24 cellular contexts compared by ENCODE assay signal in genomic region chr3:98962951-98963350, GRCh38.
A peak's percentile ranks its signal among the peaks of the same experiment; 100 is the strongest.
DNase-seq lines count a peak whose midpoint lies in the region; ATAC-seq and TF ChIP-seq lines count a peak whose summit lies in the region.
"Had no signal": no experiment of that assay in that cellular context is flagged by ENCODE, and none has a peak within 500 bp of the region (broad histone marks: within the 10 kb centered on the region; RNA-seq: fewer than 3 reads in every experiment).

No MANE protein-coding gene starts in this region.

- no peaks in the 10 kb centered on the region for H3K27me3 Mint-ChIP-seq in stimulated activated memory B cell treated with anti-CD40 and anti-IgM and Interleukin-4, amounts not matched to agents 10 μg/mL and 1 μg/mL and 100 μg/mL, for 72 hours
- H3K27me3 Mint-ChIP-seq in effector memory CD8-positive, alpha-beta T cell = no peaks in the 10 kb centered on the region
- H3K27me3 Mint-ChIP-seq: B cell; CD8-positive, alpha-beta memory T cell; type B pancreatic cell had no signal

- no peaks in the 10 kb centered on the region for H3K9me3 Mint-ChIP-seq in stimulated activated memory B cell treated with anti-CD40 and anti-IgM and Interleukin-4, amounts not matched to agents 10 μg/mL and 1 μg/mL and 100 μg/mL, for 72 hours
- peaks cover 0 to 10% of the 10 kb centered on the region in 2 donors for H3K9me3 Mint-ChIP-seq in effector memory CD8-positive, alpha-beta T cell
- H3K9me3 Mint-ChIP-seq: activated T-cell treated with anti-CD3 and anti-CD28 coated beads, Interleukin-2, amount 50 U/mL, for 24 hours; brain; CD8-positive, alpha-beta memory T cell; type B pancreatic cell had no signal

- no peaks in the 10 kb centered on the region for H3K9me2 ChIP-seq in SK-N-SH

- no peaks in the 10 kb centered on the region for H3K36me3 ChIP-seq in SK-N-SH (replicated peaks in 1 of 2; ENCODE audit: control insufficient read depth in 1 of 2, insufficient read depth in 2 of 2, low read length in 1 of 2)
- H3K36me3 ChIP-seq: lower lobe of right lung had no signal

- H3K27ac Mint-ChIP-seq in stimulated activated memory B cell treated with anti-CD40 and anti-IgM and Interleukin-4, amounts not matched to agents 10 μg/mL and 1 μg/mL and 100 μg/mL, for 72 hours = no peak overlapping the region
- H3K27ac Mint-ChIP-seq in effector memory CD8-positive, alpha-beta T cell = no peak overlapping the region
- H3K27ac Mint-ChIP-seq: activated T-cell treated with anti-CD3 and anti-CD28 coated beads, Interleukin-2, amount 50 U/mL, for 24 hours; B cell; brain; CD8-positive, alpha-beta memory T cell; type B pancreatic cell had no signal

- no peak; a peak in 1 of 4 replicates for TF ChIP-seq EP300 in SK-N-SH (IDR thresholded peaks at IDR 0.05; ENCODE audit: borderline replicate concordance in 1 of 2, low read depth in 1 of 2, low read length in 1 of 2)

- peaks cover 65% of the 10 kb centered on the region for H3F3A ChIP-seq in SK-N-SH (replicated peaks; ENCODE audit: insufficient read depth)

- H3K36me3 Mint-ChIP-seq in stimulated activated memory B cell treated with anti-CD40 and anti-IgM and Interleukin-4, amounts not matched to agents 10 μg/mL and 1 μg/mL and 100 μg/mL, for 72 hours = no peaks in the 10 kb centered on the region
- H3K36me3 Mint-ChIP-seq in effector memory CD8-positive, alpha-beta T cell (ENCODE audit: insufficient read depth) = no peaks in the 10 kb centered on the region
- H3K36me3 Mint-ChIP-seq: brain; CD8-positive, alpha-beta memory T cell; type B pancreatic cell had no signal

- H2AFZ ChIP-seq in SK-N-SH (ENCODE audit: low read depth) = no peak overlapping the region

- DNase-seq in HK-2 (ENCODE audit: unreplicated experiment) (peak; percentile 55), SK-N-SH (no peak), fibroblast of mammary gland (ENCODE audit: low read depth) (peak; percentile 73), LoVo (ENCODE audit: low spot score) (no peak)
- no peak for DNase-seq in effector memory CD8-positive, alpha-beta T cell
- DNase-seq: activated CD4-positive, alpha-beta T cell treated with anti-CD3 and anti-CD28 coated beads for 4 hours; activated CD8-positive, alpha-beta memory T cell treated with anti-CD3 and anti-CD28 coated beads for 24 hours; activated T-cell treated with anti-CD3 and anti-CD28 coated beads, Interleukin-2, amount 50 U/mL, for 24 hours; CD8-positive, alpha-beta memory T cell; effector memory CD4-positive, alpha-beta T cell; glutamatergic neuron; lower lobe of right lung; NCI-H1436 treated with DMSO at 0.1 percent for 48 hours; NCI-H510A; posterior cingulate gyrus had no signal

- H3K4me1 ChIP-seq in SK-N-SH (ENCODE audit: control insufficient read depth in 1 of 2, insufficient read depth in 2 of 2, low read depth in 1 of 2, low read length in 1 of 2) = peaks cover 25 to 39% of the 10 kb centered on the region in 2 experiments
- H3K4me1 ChIP-seq: lower lobe of right lung had no signal

- POLR2A ChIA-PET in SK-N-SH (lab: Yijun Ruan, JAX) = no interaction called here

- H3K27me3 ChIP-seq in SK-N-SH (ENCODE audit: insufficient read depth) = no peaks in the 10 kb centered on the region

- peak overlapping the region; percentile 87 for H3K9ac ChIP-seq in SK-N-SH

- peak; percentile 21 for ATAC-seq in stimulated activated memory B cell treated with anti-CD40 and anti-IgM and Interleukin-4, amounts not matched to agents 10 μg/mL and 1 μg/mL and 100 μg/mL, for 72 hours
- ATAC-seq in HG02798 (IDR thresholded peaks at IDR 0.05; ENCODE audit: poor library complexity, unreplicated experiment) = no peak
- no peak for ATAC-seq in effector memory CD8-positive, alpha-beta T cell (replicated peaks)
- ATAC-seq: GM12878, K562, lower lobe of right lung, sciatic nerve had no signal

- no peaks in the 10 kb centered on the region for H3K9me3 ChIP-seq in SK-N-SH
- H3K9me3 ChIP-seq: lower lobe of right lung had no signal

- peak overlapping the region in 1 of 2 experiments; percentile 100; a peak in 3 of 4 replicates for H3K27ac ChIP-seq in SK-N-SH (ENCODE audit: low read depth in 2 of 2, low read length in 1 of 2)
- H3K27ac ChIP-seq: lower lobe of right lung, SK-N-MC had no signal

- no peak overlapping the region for H3K4me3 Mint-ChIP-seq in stimulated activated memory B cell treated with anti-CD40 and anti-IgM and Interleukin-4, amounts not matched to agents 10 μg/mL and 1 μg/mL and 100 μg/mL, for 72 hours
- H3K4me3 Mint-ChIP-seq in effector memory CD8-positive, alpha-beta T cell = no peak overlapping the region
- H3K4me3 Mint-ChIP-seq: activated T-cell treated with anti-CD3 and anti-CD28 coated beads, Interleukin-2, amount 50 U/mL, for 24 hours; B cell; brain; CD8-positive, alpha-beta memory T cell; type B pancreatic cell had no signal

- H3K4me1 Mint-ChIP-seq in stimulated activated memory B cell treated with anti-CD40 and anti-IgM and Interleukin-4, amounts not matched to agents 10 μg/mL and 1 μg/mL and 100 μg/mL, for 72 hours = no peaks in the 10 kb centered on the region
- no peaks in the 10 kb centered on the region for H3K4me1 Mint-ChIP-seq in effector memory CD8-positive, alpha-beta T cell (ENCODE audit: low read depth in 2 of 2)
- H3K4me1 Mint-ChIP-seq: B cell; brain; CD8-positive, alpha-beta memory T cell had no signal

- peaks cover 45% of the 10 kb centered on the region for H3K79me2 ChIP-seq in SK-N-SH (ENCODE audit: insufficient read depth)

- no peaks in the 10 kb centered on the region for H4K20me1 ChIP-seq in SK-N-SH (ENCODE audit: insufficient read depth)

- TF ChIP-seq RAD21 in SK-N-SH (IDR thresholded peaks at IDR 0.05; ENCODE audit: low read length) = no peak

- H3K4me3 ChIP-seq in SK-N-SH (ENCODE audit: low read depth in 2 of 2, low read length in 1 of 2) = peak overlapping the region in 1 of 2 experiments; percentile 15; a peak in 1 of 4 replicates
- no peak overlapping the region for H3K4me3 ChIP-seq in fibroblast of mammary gland (ENCODE audit: control insufficient read depth, low read depth, low read length)
- H3K4me3 ChIP-seq: GM12878, K562, lower lobe of right lung, SK-N-MC had no signal

- CTCF ChIA-PET in SK-N-SH (lab: Yijun Ruan, JAX) = interaction anchor here (1.0 to 1.4 kb wide), 3 partner anchors 13 to 361 kb away, joined by 3 to 6 read pairs (median 4); no protein-coding TSS in a partner anchor

- no peak for TF ChIP-seq CTCF in SK-N-SH (IDR thresholded peaks at IDR 0.05)
- no peak for TF ChIP-seq CTCF in fibroblast of mammary gland (conservative IDR thresholded peaks at IDR 0.05; ENCODE audit: control insufficient read depth, insufficient read depth, low read depth, low read length)

- peak overlapping the region; percentile 76 for H3K4me2 ChIP-seq in SK-N-SH

TF ChIP-seq in SK-N-SH, 30 proteins besides CTCF, POLR2A, EP300 and RAD21:
- TF ChIP-seq RXRA (IDR thresholded peaks at IDR 0.05; ENCODE audit: borderline replicate concordance, low read depth) = 0 out of 2 replicates have a peak, but pooled peaks have one; percentile 7
- TF ChIP-seq TAF1 (IDR thresholded peaks at IDR 0.05; ENCODE audit: borderline replicate concordance, low read depth, low read length) = no peak
- no peak for TF ChIP-seq USF2 (IDR thresholded peaks at IDR 0.05; ENCODE audit: borderline replicate concordance, low read depth, low read length)

Comparison
In these comparisons a context has a peak if more than half of its experiments do, and no peak if none do; other contexts are left out.
1. DNase-seq: peak in HK-2 (single experiment) and fibroblast of mammary gland (single experiment); none in SK-N-SH (single experiment), effector memory CD8-positive, alpha-beta T cell (0 of 3) and LoVo (single experiment).